In the genomic region with DNA sequence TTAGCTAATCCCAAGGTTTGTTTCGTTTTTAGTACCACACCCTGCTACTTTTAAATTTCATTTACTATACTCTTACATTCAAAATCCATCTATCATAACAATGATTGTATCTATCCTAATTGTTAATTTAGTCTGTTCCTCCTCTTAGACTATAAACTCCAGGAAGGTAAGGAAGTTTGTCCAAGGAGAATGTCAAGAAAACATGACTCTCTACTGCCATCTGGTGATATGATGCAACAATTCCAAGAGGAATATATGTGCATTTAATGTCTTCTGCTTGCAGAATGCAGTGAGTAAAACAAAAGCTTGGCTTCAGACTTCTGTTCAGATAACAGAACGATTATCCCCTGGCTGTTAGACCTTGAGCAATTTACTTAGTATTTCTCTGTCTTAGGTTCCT, we compare ENCODE assay signal across 8 cellular contexts.
DNase-seq lines count a peak whose midpoint lies in the region; ATAC-seq and TF ChIP-seq lines count a peak whose summit lies in the region.

No MANE protein-coding gene starts in this region.

- WGBS in prostate gland = 63% methylated on average over 2 of the region's 2 CpGs

- intact Hi-C loops in prostate gland (cut with DNase I) = no loop called here

- ATAC-seq in GM19035 (IDR thresholded peaks at IDR 0.05; ENCODE audit: unreplicated experiment) = peak; percentile 68
- no peak for ATAC-seq in thoracic aorta (ENCODE audit: insufficient number of reproducible peaks, low FRiP score, low read depth)

- H3K4me1 ChIP-seq in SJCRH30 (no peaks in the 10 kb centered on the region), thoracic aorta (ENCODE audit: control insufficient read depth in 1 of 2, low read depth in 2 of 2) (no peaks in the 10 kb centered on the region), prostate gland (replicated peaks) (no peaks in the 10 kb centered on the region)

- no peak overlapping the region for H3K4me3 ChIP-seq in AG10803 (ENCODE audit: low read length)
- no peak overlapping the region for H3K4me3 ChIP-seq in LNCaP clone FGC (ENCODE audit: low read depth, low read length)
- no peak overlapping the region for H3K4me3 ChIP-seq in SJCRH30
- no peak overlapping the region for H3K4me3 ChIP-seq in fibroblast of villous mesenchyme (ENCODE audit: low read depth, low read length)
- no peak overlapping the region for H3K4me3 ChIP-seq in thoracic aorta
- no peak overlapping the region for H3K4me3 ChIP-seq in prostate gland

- H3K36me3 ChIP-seq in SJCRH30 = no peaks in the 10 kb centered on the region
- no peaks in the 10 kb centered on the region for H3K36me3 ChIP-seq in thoracic aorta
- H3K36me3 ChIP-seq in prostate gland = no peaks in the 10 kb centered on the region

- no peaks in the 10 kb centered on the region for H3K27me3 ChIP-seq in SJCRH30
- no peaks in the 10 kb centered on the region for H3K27me3 ChIP-seq in thoracic aorta (replicated peaks; ENCODE audit: insufficient read depth)
- no peaks in the 10 kb centered on the region for H3K27me3 ChIP-seq in prostate gland (replicated peaks; ENCODE audit: insufficient read depth)

- TF ChIP-seq POLR2A in prostate gland (IDR thresholded peaks at IDR 0.05) = no peak

- TF ChIP-seq CTCF in AG10803 (conservative IDR thresholded peaks at IDR 0.05; ENCODE audit: low read length) (peak; percentile 75), LNCaP clone FGC (IDR thresholded peaks at IDR 0.05; ENCODE audit: control insufficient read depth, extremely low read depth, insufficient read depth) (peak; percentile 64), fibroblast of villous mesenchyme (IDR thresholded peaks at IDR 0.05; ENCODE audit: insufficient read depth, low read depth, low read length) (peak; percentile 42), thoracic aorta (IDR thresholded peaks at IDR 0.05) (peak; percentile 48), prostate gland (IDR thresholded peaks at IDR 0.05) (peak in 2 of 4 experiments; percentile 30 to 37)

- H3K9me3 ChIP-seq in SJCRH30 (replicated peaks) = no peaks in the 10 kb centered on the region
- H3K9me3 ChIP-seq in thoracic aorta = no peaks in the 10 kb centered on the region
- no peaks in the 10 kb centered on the region for H3K9me3 ChIP-seq in prostate gland

- no peak overlapping the region for H3K27ac ChIP-seq in SJCRH30
- no peak overlapping the region for H3K27ac ChIP-seq in thoracic aorta
- H3K27ac ChIP-seq in prostate gland = no peak overlapping the region

- DNase-seq in AG10803 (ENCODE audit: low read depth) (peak; percentile 51), LNCaP clone FGC (ENCODE audit: low read depth) (peak; percentile 36), SJCRH30 (peak; percentile 11 to 82), fibroblast of villous mesenchyme (ENCODE audit: low read depth) (peak; percentile 39), thoracic aorta (ENCODE audit: low spot score) (no peak), prostate gland (ENCODE audit: low spot score) (no peak), HK-2 (ENCODE audit: unreplicated experiment) (no peak)

Comparison
In these comparisons a context has a peak if more than half of its experiments do, and no peak if none do; other contexts are left out.
1. DNase-seq: peak in AG10803 (single experiment), LNCaP clone FGC (single experiment), SJCRH30 (2 of 2) and fibroblast of villous mesenchyme (single experiment); none in thoracic aorta (single experiment), prostate gland (single experiment) and HK-2 (single experiment).